Comparison of ENCODE assay signal across 27 cellular contexts in genomic region chr7:94571816-94572215, GRCh38.
DNase-seq lines count a peak whose midpoint lies in the region.
"Had no signal": no experiment of that assay in that cellular context is flagged by ENCODE, and none has a peak within 500 bp of the region (broad histone marks: within the 10 kb centered on the region; RNA-seq: fewer than 3 reads in every experiment).

No MANE protein-coding gene starts in this region.

- H3K4me1 ChIP-seq in SJCRH30: peaks cover 22% of the 10 kb centered on the region
- H3K4me1 ChIP-seq: A549; BE2C; BLaER1; BLaER1 treated with 17β-estradiol and CSF1 and Interleukin-3, amounts not matched to agents 10 nM and 100 nM had no signal

- H3K27me3 ChIP-seq in SJCRH30: no peaks in the 10 kb centered on the region
- H3K27me3 ChIP-seq: BE2C; BLaER1; BLaER1 treated with 17β-estradiol and CSF1 and Interleukin-3, amounts not matched to agents 10 nM and 100 nM had no signal

- H3K36me3 ChIP-seq in SJCRH30: no peaks in the 10 kb centered on the region; the same call in 1 of the 2 replicates
- H3K36me3 ChIP-seq: BE2C had no signal

- peak; percentile 59 to 88 for DNase-seq in SJCRH30
- no peak for DNase-seq in NCI-H446 (lab: John Stamatoyannopoulos, UW)
- DNase-seq: 8988T; ACHN; AML-193; BE2C; C1 segment of cervical spinal cord; Caco-2; Calu3; CD4-positive, alpha-beta memory T cell; CD4-positive, alpha-beta T cell; CD4-positive, CD25-positive, alpha-beta regulatory T cell; CD8-positive, alpha-beta memory T cell; CD8-positive, alpha-beta T cell; COR-L47; DMS 273 treated with DMSO at 0.1 percent for 48 hours; DMS153; DMS53; DMS79; DMS79 treated with DMSO at 0.1 percent for 48 hours; DND-41; EL had no signal

- H3K9me3 ChIP-seq in SJCRH30 (replicated peaks): peaks cover 25% of the 10 kb centered on the region
- H3K9me3 ChIP-seq: BE2C had no signal

- H3K4me3 ChIP-seq in SJCRH30: no peak overlapping the region
- H3K4me3 ChIP-seq: A549; BLaER1; BLaER1 treated with 17β-estradiol and CSF1 and Interleukin-3, amounts not matched to agents 10 nM and 100 nM had no signal

- H3K27ac ChIP-seq in SJCRH30: peak overlapping the region; percentile 61
- H3K27ac ChIP-seq: 22Rv1; A549; BLaER1; BLaER1 treated with 17β-estradiol and CSF1 and Interleukin-3, amounts not matched to agents 10 nM and 100 nM; C4-2B had no signal

Comparison
In these comparisons a context has a peak if more than half of its experiments do, and no peak if none do; other contexts are left out.
1. DNase-seq: peak in SJCRH30 (2 of 2); none in NCI-H446 (0 of 2).